Comparison of ENCODE assay signal across 13 cellular contexts in genomic region chr11:124882339-124883071, GRCh38. TPM values are rescaled to one million over a fixed set of nuclear protein-coding genes. Genes with fewer than 3 reads are reported as not detected.
DNase-seq lines count a peak whose midpoint lies in the region; TF ChIP-seq lines count a peak whose summit lies in the region.
"Had no signal": no experiment of that assay in that cellular context is flagged by ENCODE, and none has a peak within 500 bp of the region (broad histone marks: within the 10 kb centered on the region; RNA-seq: fewer than 3 reads in every experiment).

No MANE protein-coding gene starts in this region.

- no peaks in the 10 kb centered on the region for H3K9me3 ChIP-seq in esophagus muscularis mucosa
- no peaks in the 10 kb centered on the region for H3K9me3 ChIP-seq in effector memory CD4-positive, alpha-beta T cell (ENCODE audit: control insufficient read depth, low read length)
- H3K9me3 ChIP-seq: A549, HAP-1 had no signal

- no peak for TF ChIP-seq EP300 in esophagus muscularis mucosa (IDR thresholded peaks at IDR 0.05)

- DNase-seq in activated effector memory CD4-positive, alpha-beta T cell treated with anti-CD3 and anti-CD28 coated beads, Interleukin-2, amount 50 U/mL, for 16 hours: peak; percentile 36
- no peak for DNase-seq in activated effector memory CD4-positive, alpha-beta T cell treated with Interleukin-2 at 50 U/mL for 16 hours
- DNase-seq in esophagus muscularis mucosa (ENCODE audit: extremely low spot score) (no peak), mesenteric fat pad (ENCODE audit: low spot score) (peak; percentile 85), midbrain (lab: John Stamatoyannopoulos, UW) (no peak), COLO829 (ENCODE audit: low spot score) (no peak)
- DNase-seq in stimulated activated CD4-positive, alpha-beta T cell treated with anti-CD3 and anti-CD28 coated beads, Interleukin-2, amount 100 ng/mL, for 48 hours: no peak
- no peak for DNase-seq in effector memory CD4-positive, alpha-beta T cell
- DNase-seq: activated naive CD4-positive, alpha-beta T cell treated with anti-CD3 and anti-CD28 coated beads for 36 hours; DMS79; NCI-H2029 treated with DMSO at 0.1 percent for 48 hours had no signal

- H3K4me3 ChIP-seq in esophagus muscularis mucosa: no peak overlapping the region
- H3K4me3 ChIP-seq in effector memory CD4-positive, alpha-beta T cell (ENCODE audit: insufficient read depth, low read depth, low read length, poor library complexity, severe bottlenecking): no peak overlapping the region
- H3K4me3 ChIP-seq: A549, HAP-1 had no signal

- H3K4me1 ChIP-seq in esophagus muscularis mucosa: peaks cover 7 to 26% (median 15%) of the 10 kb centered on the region in 4 donors
- H3K4me1 ChIP-seq in effector memory CD4-positive, alpha-beta T cell (ENCODE audit: control insufficient read depth, insufficient read depth, low read length, poor library complexity, severe bottlenecking): no peaks in the 10 kb centered on the region
- H3K4me1 ChIP-seq: A549, HAP-1 had no signal

- TF ChIP-seq CTCF in esophagus muscularis mucosa (IDR thresholded peaks at IDR 0.05): no peak

- H3K27me3 ChIP-seq in esophagus muscularis mucosa: peaks cover 0 to 15% (median 0%) of the 10 kb centered on the region in 4 donors
- no peaks in the 10 kb centered on the region for H3K27me3 ChIP-seq in effector memory CD4-positive, alpha-beta T cell (replicated peaks; ENCODE audit: control insufficient read depth, insufficient read depth, low read length, poor library complexity, severe bottlenecking)

- peaks cover 0 to 33% (median 0%) of the 10 kb centered on the region in 4 donors for H3K36me3 ChIP-seq in esophagus muscularis mucosa
- H3K36me3 ChIP-seq in effector memory CD4-positive, alpha-beta T cell (ENCODE audit: control insufficient read depth, insufficient read depth, low read length): no peaks in the 10 kb centered on the region
- H3K36me3 ChIP-seq: HAP-1 had no signal

- 64% methylated on average over 11 of the region's 11 CpGs for WGBS in esophagus muscularis mucosa

- TF ChIP-seq POLR2A in esophagus muscularis mucosa (IDR thresholded peaks at IDR 0.05; ENCODE audit: low read depth): no peak

- intact Hi-C loops in esophagus muscularis mucosa (cut with DNase I): no loop called here

- H3K27ac ChIP-seq in esophagus muscularis mucosa (replicated peaks in 1 of 4): peak overlapping the region in 3 of 4 donors; percentile 45 to 61 (median 50)
- no peak overlapping the region for H3K27ac ChIP-seq in effector memory CD4-positive, alpha-beta T cell (ENCODE audit: insufficient read depth, low read length, poor library complexity, severe bottlenecking)
- H3K27ac ChIP-seq: A549 had no signal

RNA-seq across cellular contexts. Expression of gene ROBO4, which starts 15.2 kb away (rescaled TPM):
- total RNA-seq in esophagus muscularis mucosa (10 to 100 TPM; 16.2 to 49.8 (median 36.7) TPM), mesenteric fat pad (70.9 TPM)
- total RNA-seq: activated naive CD4-positive, alpha-beta T cell treated with anti-CD3 and anti-CD28 coated beads for 36 hours had no signal

RNA-seq across cellular contexts. Expression of gene ROBO3, which starts 17.3 kb away (rescaled TPM):
- total RNA-seq in esophagus muscularis mucosa (10 to 100 TPM in 1 of 4 donors, 1 to 10 TPM in 3; 5.0 to 10.8 (median 8.5) TPM), mesenteric fat pad (14.8 TPM)

RNA-seq across cellular contexts. Expression of gene HEPN1, which starts 36.5 kb away (rescaled TPM):
- total RNA-seq in esophagus muscularis mucosa: not detected
- total RNA-seq in mesenteric fat pad: not detected
- total RNA-seq: activated naive CD4-positive, alpha-beta T cell treated with anti-CD3 and anti-CD28 coated beads for 36 hours had no signal

RNA-seq across cellular contexts. Expression of gene HEPACAM, which starts 53.3 kb away (rescaled TPM):
- total RNA-seq in esophagus muscularis mucosa (1 to 10 TPM in 3 of 4 donors, under 1 TPM in 1; 0.42 to 2.1 (median 1.1) TPM), mesenteric fat pad (33.4 TPM)
- total RNA-seq: activated naive CD4-positive, alpha-beta T cell treated with anti-CD3 and anti-CD28 coated beads for 36 hours had no signal

Comparison
In these comparisons a context has a peak if more than half of its experiments do, and no peak if none do; other contexts are left out.
1. DNase-seq: peak in activated effector memory CD4-positive, alpha-beta T cell treated with anti-CD3 and anti-CD28 coated beads, Interleukin-2, amount 50 U/mL, for 16 hours (single experiment) and mesenteric fat pad (single experiment); none in activated effector memory CD4-positive, alpha-beta T cell treated with Interleukin-2 at 50 U/mL for 16 hours (single experiment), esophagus muscularis mucosa (single experiment), stimulated activated CD4-positive, alpha-beta T cell treated with anti-CD3 and anti-CD28 coated beads, Interleukin-2, amount 100 ng/mL, for 48 hours (0 of 2), midbrain (single experiment), COLO829 (single experiment) and effector memory CD4-positive, alpha-beta T cell (0 of 3).